In genomic region chr5:124071039-124071438, GRCh38 we compare ENCODE assay signal across 2 cellular contexts.
TF ChIP-seq lines count a peak whose summit lies in the region.

No MANE protein-coding gene starts in this region.

TF ChIP-seq in GM23338, 12 proteins besides CTCF, POLR2A, EP300 and RAD21 (continued from another document):
- TF ChIP-seq, protein P1, sequence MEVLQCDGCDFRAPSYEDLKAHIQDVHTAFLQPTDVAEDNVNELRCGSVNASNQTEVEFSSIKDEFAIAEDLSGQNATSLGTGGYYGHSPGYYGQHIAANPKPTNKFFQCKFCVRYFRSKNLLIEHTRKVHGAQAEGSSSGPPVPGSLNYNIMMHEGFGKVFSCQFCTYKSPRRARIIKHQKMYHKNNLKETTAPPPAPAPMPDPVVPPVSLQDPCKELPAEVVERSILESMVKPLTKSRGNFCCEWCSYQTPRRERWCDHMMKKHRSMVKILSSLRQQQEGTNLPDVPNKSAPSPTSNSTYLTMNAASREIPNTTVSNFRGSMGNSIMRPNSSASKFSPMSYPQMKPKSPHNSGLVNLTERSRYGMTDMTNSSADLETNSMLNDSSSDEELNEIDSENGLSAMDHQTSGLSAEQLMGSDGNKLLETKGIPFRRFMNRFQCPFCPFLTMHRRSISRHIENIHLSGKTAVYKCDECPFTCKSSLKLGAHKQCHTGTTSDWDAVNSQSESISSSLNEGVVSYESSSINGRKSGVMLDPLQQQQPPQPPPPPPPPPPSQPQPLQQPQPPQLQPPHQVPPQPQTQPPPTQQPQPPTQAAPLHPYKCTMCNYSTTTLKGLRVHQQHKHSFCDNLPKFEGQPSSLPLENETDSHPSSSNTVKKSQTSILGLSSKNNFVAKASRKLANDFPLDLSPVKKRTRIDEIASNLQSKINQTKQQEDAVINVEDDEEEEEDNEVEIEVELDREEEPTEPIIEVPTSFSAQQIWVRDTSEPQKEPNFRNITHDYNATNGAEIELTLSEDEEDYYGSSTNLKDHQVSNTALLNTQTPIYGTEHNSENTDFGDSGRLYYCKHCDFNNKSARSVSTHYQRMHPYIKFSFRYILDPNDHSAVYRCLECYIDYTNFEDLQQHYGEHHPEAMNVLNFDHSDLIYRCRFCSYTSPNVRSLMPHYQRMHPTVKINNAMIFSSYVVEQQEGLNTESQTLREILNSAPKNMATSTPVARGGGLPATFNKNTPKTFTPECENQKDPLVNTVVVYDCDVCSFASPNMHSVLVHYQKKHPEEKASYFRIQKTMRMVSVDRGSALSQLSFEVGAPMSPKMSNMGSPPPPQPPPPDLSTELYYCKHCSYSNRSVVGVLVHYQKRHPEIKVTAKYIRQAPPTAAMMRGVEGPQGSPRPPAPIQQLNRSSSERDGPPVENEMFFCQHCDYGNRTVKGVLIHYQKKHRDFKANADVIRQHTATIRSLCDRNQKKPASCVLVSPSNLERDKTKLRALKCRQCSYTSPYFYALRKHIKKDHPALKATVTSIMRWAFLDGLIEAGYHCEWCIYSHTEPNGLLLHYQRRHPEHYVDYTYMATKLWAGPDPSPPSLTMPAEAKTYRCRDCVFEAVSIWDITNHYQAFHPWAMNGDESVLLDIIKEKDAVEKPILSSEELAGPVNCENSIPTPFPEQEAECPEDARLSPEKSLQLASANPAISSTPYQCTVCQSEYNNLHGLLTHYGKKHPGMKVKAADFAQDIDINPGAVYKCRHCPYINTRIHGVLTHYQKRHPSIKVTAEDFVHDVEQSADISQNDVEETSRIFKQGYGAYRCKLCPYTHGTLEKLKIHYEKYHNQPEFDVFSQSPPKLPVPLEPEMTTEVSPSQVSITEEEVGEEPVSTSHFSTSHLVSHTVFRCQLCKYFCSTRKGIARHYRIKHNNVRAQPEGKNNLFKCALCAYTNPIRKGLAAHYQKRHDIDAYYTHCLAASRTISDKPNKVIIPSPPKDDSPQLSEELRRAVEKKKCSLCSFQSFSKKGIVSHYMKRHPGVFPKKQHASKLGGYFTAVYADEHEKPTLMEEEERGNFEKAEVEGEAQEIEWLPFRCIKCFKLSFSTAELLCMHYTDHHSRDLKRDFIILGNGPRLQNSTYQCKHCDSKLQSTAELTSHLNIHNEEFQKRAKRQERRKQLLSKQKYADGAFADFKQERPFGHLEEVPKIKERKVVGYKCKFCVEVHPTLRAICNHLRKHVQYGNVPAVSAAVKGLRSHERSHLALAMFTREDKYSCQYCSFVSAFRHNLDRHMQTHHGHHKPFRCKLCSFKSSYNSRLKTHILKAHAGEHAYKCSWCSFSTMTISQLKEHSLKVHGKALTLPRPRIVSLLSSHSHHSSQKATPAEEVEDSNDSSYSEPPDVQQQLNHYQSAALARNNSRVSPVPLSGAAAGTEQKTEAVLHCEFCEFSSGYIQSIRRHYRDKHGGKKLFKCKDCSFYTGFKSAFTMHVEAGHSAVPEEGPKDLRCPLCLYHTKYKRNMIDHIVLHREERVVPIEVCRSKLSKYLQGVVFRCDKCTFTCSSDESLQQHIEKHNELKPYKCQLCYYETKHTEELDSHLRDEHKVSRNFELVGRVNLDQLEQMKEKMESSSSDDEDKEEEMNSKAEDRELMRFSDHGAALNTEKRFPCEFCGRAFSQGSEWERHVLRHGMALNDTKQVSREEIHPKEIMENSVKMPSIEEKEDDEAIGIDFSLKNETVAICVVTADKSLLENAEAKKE (CRISPR knock-in tag; IDR thresholded peaks at IDR 0.05): no peak
- TF ChIP-seq, protein P2, sequence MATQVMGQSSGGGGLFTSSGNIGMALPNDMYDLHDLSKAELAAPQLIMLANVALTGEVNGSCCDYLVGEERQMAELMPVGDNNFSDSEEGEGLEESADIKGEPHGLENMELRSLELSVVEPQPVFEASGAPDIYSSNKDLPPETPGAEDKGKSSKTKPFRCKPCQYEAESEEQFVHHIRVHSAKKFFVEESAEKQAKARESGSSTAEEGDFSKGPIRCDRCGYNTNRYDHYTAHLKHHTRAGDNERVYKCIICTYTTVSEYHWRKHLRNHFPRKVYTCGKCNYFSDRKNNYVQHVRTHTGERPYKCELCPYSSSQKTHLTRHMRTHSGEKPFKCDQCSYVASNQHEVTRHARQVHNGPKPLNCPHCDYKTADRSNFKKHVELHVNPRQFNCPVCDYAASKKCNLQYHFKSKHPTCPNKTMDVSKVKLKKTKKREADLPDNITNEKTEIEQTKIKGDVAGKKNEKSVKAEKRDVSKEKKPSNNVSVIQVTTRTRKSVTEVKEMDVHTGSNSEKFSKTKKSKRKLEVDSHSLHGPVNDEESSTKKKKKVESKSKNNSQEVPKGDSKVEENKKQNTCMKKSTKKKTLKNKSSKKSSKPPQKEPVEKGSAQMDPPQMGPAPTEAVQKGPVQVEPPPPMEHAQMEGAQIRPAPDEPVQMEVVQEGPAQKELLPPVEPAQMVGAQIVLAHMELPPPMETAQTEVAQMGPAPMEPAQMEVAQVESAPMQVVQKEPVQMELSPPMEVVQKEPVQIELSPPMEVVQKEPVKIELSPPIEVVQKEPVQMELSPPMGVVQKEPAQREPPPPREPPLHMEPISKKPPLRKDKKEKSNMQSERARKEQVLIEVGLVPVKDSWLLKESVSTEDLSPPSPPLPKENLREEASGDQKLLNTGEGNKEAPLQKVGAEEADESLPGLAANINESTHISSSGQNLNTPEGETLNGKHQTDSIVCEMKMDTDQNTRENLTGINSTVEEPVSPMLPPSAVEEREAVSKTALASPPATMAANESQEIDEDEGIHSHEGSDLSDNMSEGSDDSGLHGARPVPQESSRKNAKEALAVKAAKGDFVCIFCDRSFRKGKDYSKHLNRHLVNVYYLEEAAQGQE (IDR thresholded peaks at IDR 0.05; ENCODE audit: unreplicated experiment): no peak
- TF ChIP-seq STAT1 (IDR thresholded peaks at IDR 0.05; ENCODE audit: unreplicated experiment): no peak
- TF ChIP-seq POLR2AphosphoS5 (IDR thresholded peaks at IDR 0.05; ENCODE audit: low read depth): no peak
- TF ChIP-seq JUNB (IDR thresholded peaks at IDR 0.05; ENCODE audit: unreplicated experiment): no peak
- TF ChIP-seq ZNF331 (CRISPR knock-in tag; IDR thresholded peaks at IDR 0.05; ENCODE audit: low read depth): no peak
- no peak for TF ChIP-seq NANOG (IDR thresholded peaks at IDR 0.05; ENCODE audit: borderline replicate concordance)
- no peak for TF ChIP-seq CREB1 (CRISPR knock-in tag; IDR thresholded peaks at IDR 0.05; ENCODE audit: low read depth)
- no peak for TF ChIP-seq ZNF114 (CRISPR knock-in tag; IDR thresholded peaks at IDR 0.05)
- no peak for TF ChIP-seq ETS1 (IDR thresholded peaks at IDR 0.05)

TF ChIP-seq in PFSK-1, 5 proteins besides CTCF, POLR2A, EP300 and RAD21 (continued from another document):
- TF ChIP-seq, protein P2 (IDR thresholded peaks at IDR 0.05; ENCODE audit: insufficient read depth in 1 of 2, low read depth in 2 of 2, low read length in 2 of 2): peak in 1 of 2 experiments; percentile 77; a peak in 2 of 4 replicates
